16 cellular contexts compared by ENCODE assay signal in the genomic region with DNA sequence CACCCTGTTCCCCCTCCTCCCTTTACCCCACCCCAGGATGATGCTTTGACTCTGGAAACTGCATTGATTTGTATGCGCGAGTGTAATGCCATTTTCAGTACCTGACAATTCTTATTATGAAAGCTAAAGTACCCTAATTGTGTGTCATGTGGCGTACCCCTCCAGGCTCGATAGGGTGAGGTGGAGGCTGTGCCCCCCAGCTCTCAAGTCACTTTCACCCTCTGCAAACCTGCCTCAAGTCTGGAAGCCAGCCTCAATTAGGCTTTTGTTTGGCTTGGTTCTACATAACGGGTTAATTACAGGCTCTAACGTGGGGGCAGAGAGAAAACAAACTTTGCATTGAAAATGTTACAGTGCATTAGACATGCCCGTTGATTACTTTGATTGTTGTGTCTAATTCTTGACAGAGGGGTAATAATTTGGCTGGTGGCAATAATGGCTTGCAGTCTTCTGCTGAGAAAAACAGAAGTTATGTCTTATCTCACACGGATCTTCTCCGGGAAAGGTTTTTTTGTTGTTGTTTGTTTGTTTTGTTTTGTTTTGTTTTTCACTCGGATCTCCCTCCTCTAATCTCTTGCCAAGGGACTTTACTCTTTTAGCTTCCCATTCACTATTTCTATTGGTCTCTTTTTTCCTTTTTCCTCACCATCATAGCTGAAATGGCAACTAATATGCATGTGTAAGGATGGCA. TPM values are rescaled to one million over a fixed set of nuclear protein-coding genes. Genes with fewer than 3 reads are reported as not detected.
DNase-seq lines count a peak whose midpoint lies in the region; FAIRE-seq and TF ChIP-seq lines count a peak whose summit lies in the region.
"Had no signal": no experiment of that assay in that cellular context is flagged by ENCODE, and none has a peak within 500 bp of the region (broad histone marks: within the 10 kb centered on the region; RNA-seq: fewer than 3 reads in every experiment).

No MANE protein-coding gene starts in this region.

- peaks cover 73 to 100% (median 87%) of the 10 kb centered on the region in 4 experiments for H3K27me3 ChIP-seq in H1 (replicated peaks in 1 of 4; ENCODE audit: control insufficient read depth in 3 of 4, extremely low read depth in 1 of 4, insufficient read depth in 3 of 4, low read length in 3 of 4)
- H3K27me3 ChIP-seq in prostate gland (replicated peaks; ENCODE audit: insufficient read depth): peaks cover 2% of the 10 kb centered on the region

- TF ChIP-seq POLR2A in H1 (IDR thresholded peaks at IDR 0.05; ENCODE audit: control extremely low read depth in 1 of 2, low read depth in 2 of 2, low read length in 2 of 2) (no peak), prostate gland (IDR thresholded peaks at IDR 0.05) (no peak)

- POLR2A ChIA-PET in H1 (lab: Charles Lee; ENCODE audit: partially characterized antibody): interaction anchor here (2.1 kb wide), 1 partner anchor 17 kb away, joined by 6 read pairs; no protein-coding TSS in a partner anchor

- CTCF ChIA-PET in H1 (lab: Charles Lee; ENCODE audit: partially characterized antibody): interaction anchor here (1.6 to 2.1 kb wide), 2 partner anchors 13 to 17 kb away, joined by 8 to 9 read pairs; a partner anchor contains a TSS

- no peak overlapping the region for H2AFZ ChIP-seq in H1 (ENCODE audit: low read length)
- H2AFZ ChIP-seq: PC-9 had no signal

- H3K9me3 ChIP-seq in H1 (ENCODE audit: insufficient read depth in 2 of 2, low read depth in 1 of 2, low read length in 1 of 2) (no peaks in the 10 kb centered on the region), prostate gland (no peaks in the 10 kb centered on the region)
- H3K9me3 ChIP-seq: SJSA1 had no signal

- H3K14ac ChIP-seq in H1 (ENCODE audit: insufficient read length): no peak overlapping the region

- no peak overlapping the region for H3K18ac ChIP-seq in H1 (ENCODE audit: extremely low read depth, low read length)

- TF ChIP-seq EP300 in H1 (IDR thresholded peaks at IDR 0.05; ENCODE audit: borderline replicate concordance in 1 of 2, low read depth in 2 of 2, low read length in 2 of 2): no peak

- no peak overlapping the region for H2BK120ac ChIP-seq in H1 (replicated peaks; ENCODE audit: low read depth, low read length)

- intact Hi-C loops in prostate gland (cut with DNase I): no loop called here

- peak overlapping the region; percentile 65; the same call in 1 of the 2 replicates for H2AK5ac ChIP-seq in H1 (ENCODE audit: low read depth, low read length)

- no peak overlapping the region for H3K27ac ChIP-seq in H1 (ENCODE audit: low read depth, low read length)
- H3K27ac ChIP-seq in prostate gland: peak overlapping the region; percentile 37 to 73
- H3K27ac ChIP-seq: PC-9, SJSA1 had no signal

- no peaks in the 10 kb centered on the region for H3K79me2 ChIP-seq in H1 (ENCODE audit: control insufficient read depth in 1 of 2, insufficient read depth in 2 of 2, low read length in 2 of 2)

- H2BK5ac ChIP-seq in H1 (ENCODE audit: low read depth, low read length): no peak overlapping the region

- H4K20me1 ChIP-seq in H1 (replicated peaks in 1 of 2; ENCODE audit: control insufficient read depth in 1 of 2, insufficient read depth in 2 of 2, low read length in 2 of 2): peaks cover 9 to 27% of the 10 kb centered on the region in 2 experiments

- no peak overlapping the region for H4K5ac ChIP-seq in H1 (ENCODE audit: insufficient read length, low read depth, low read length)

- no peaks in the 10 kb centered on the region for H3K79me1 ChIP-seq in H1 (ENCODE audit: low read depth, low read length)

- WGBS in H1 (ENCODE audit: extremely low coverage in 1 of 2, insufficient coverage in 1 of 2, insufficient read length in 1 of 2, insufficient replicate concordance in 2 of 2, low coverage in 1 of 2, low lambda C conversion rate in 2 of 2, missing lambda C conversion rate in 1 of 2), 2 experiments: 9% methylated on average over 10 of the region's 10 CpGs; no CpG with 5 or more reads in 1 of the 2 experiments
- 61% methylated on average over 10 of the region's 10 CpGs for WGBS in prostate gland

- H3K9ac ChIP-seq in H1 (replicated peaks in 1 of 4; ENCODE audit: extremely low read depth in 1 of 4, low read depth in 3 of 4, low read length in 3 of 4): no peak overlapping the region

- H4K91ac ChIP-seq in H1 (replicated peaks; ENCODE audit: insufficient read length, low read length): no peak overlapping the region

- no peak for FAIRE-seq in H1 (lab: Jason Lieb, UNC)
- FAIRE-seq: G401.6 had no signal

- H3K36me3 ChIP-seq in H1 (ENCODE audit: control insufficient read depth in 2 of 4, insufficient read depth in 4 of 4, low read length in 3 of 4) (no peaks in the 10 kb centered on the region), prostate gland (no peaks in the 10 kb centered on the region)
- H3K36me3 ChIP-seq: SJSA1 had no signal

- H3K4me2 ChIP-seq in H1 (ENCODE audit: insufficient read depth in 1 of 2, low read depth in 2 of 2, low read length in 2 of 2): peak overlapping the region; percentile 44 to 66; a peak in 1 of 4 replicates

- H3K4me1 ChIP-seq in H1 (replicated peaks in 1 of 4; ENCODE audit: control insufficient read depth in 3 of 4, insufficient read depth in 4 of 4, low read length in 3 of 4) (peaks cover 5 to 25% (median 20%) of the 10 kb centered on the region in 4 experiments), prostate gland (replicated peaks) (no peaks in the 10 kb centered on the region)

- H2BK20ac ChIP-seq in H1 (ENCODE audit: low read length): no peak overlapping the region

- peak overlapping the region; percentile 41; the same call in 1 of the 2 replicates for H2BK12ac ChIP-seq in H1 (ENCODE audit: low read depth, low read length)

- H3K23me2 ChIP-seq in H1 (ENCODE audit: low read depth, low read length): peaks cover 11% of the 10 kb centered on the region

- no peak for TF ChIP-seq CTCF in H1 (IDR thresholded peaks at IDR 0.05; ENCODE audit: control extremely low read depth in 1 of 3, insufficient read depth in 1 of 3, low read depth in 1 of 3, low read length in 3 of 3)
- no peak for TF ChIP-seq CTCF in prostate gland (IDR thresholded peaks at IDR 0.05)

- H3K23ac ChIP-seq in H1 (ENCODE audit: insufficient read length): no peak overlapping the region

- no peak overlapping the region for H3K56ac ChIP-seq in H1 (replicated peaks; ENCODE audit: insufficient read length, low read depth, low read length)

- no peak overlapping the region for H3K4me3 ChIP-seq in H1 (ENCODE audit: extremely low read depth in 1 of 4, insufficient read depth in 2 of 4, low read depth in 3 of 4, low read length in 4 of 4)
- no peak overlapping the region for H3K4me3 ChIP-seq in prostate gland
- H3K4me3 ChIP-seq: PC-9, SJSA1 had no signal

- DNase-seq in ELF-1 (ENCODE audit: low read depth, low spot score): peak; percentile 18
- peak in 2 of 3 experiments; percentile 56 to 88 for DNase-seq in NCI-H1417 (lab: John Stamatoyannopoulos, UW)
- no peak for DNase-seq in H1 (ENCODE audit: low read depth in 1 of 2, low spot score in 2 of 2)
- no peak for DNase-seq in prostate gland (ENCODE audit: low spot score)
- no peak for DNase-seq in hypothalamus (lab: John Stamatoyannopoulos, UW)
- no peak for DNase-seq in epidermal melanocyte (ENCODE audit: insufficient read length, low spot score)
- DNase-seq in HUDEP-2 (lab: John Stamatoyannopoulos, UW; ENCODE audit: unreplicated experiment in 76 of 76): no peak
- DNase-seq: ACHN; Calu3; CD4-positive, CD25-positive, alpha-beta regulatory T cell; KBM-7; NCI-H1694 treated with DMSO at 0.1 percent for 48 hours; NCI-H526 treated with DMSO at 0.1 percent for 48 hours; PC-9 had no signal

- no peak overlapping the region for H2BK15ac ChIP-seq in H1 (ENCODE audit: low read length)

- no peak overlapping the region for H3K4ac ChIP-seq in H1 (replicated peaks; ENCODE audit: insufficient read length, low read depth, low read length)

- no peak for TF ChIP-seq RAD21 in H1 (IDR thresholded peaks at IDR 0.05 in 1 of 2, conservative IDR thresholded peaks at IDR 0.05 in 1 of 2; ENCODE audit: low read depth in 2 of 2, low read length in 2 of 2)

- no peak overlapping the region for H4K8ac ChIP-seq in H1 (ENCODE audit: extremely low read depth, insufficient read depth, low read length)

TF ChIP-seq in H1, 55 proteins besides CTCF, POLR2A, EP300 and RAD21 (continues in another document):
- TF ChIP-seq KDM5A (IDR thresholded peaks at IDR 0.05; ENCODE audit: low read length) (no peak), GTF2F1 (IDR thresholded peaks at IDR 0.05; ENCODE audit: borderline replicate concordance, low read depth, low read length) (no peak), PHF8 (conservative IDR thresholded peaks at IDR 0.05; ENCODE audit: low read depth, low read length) (no peak), ZNF274 (IDR thresholded peaks at IDR 0.05; ENCODE audit: borderline replicate concordance, extremely low read depth, low read length) (no peak), SUZ12 (IDR thresholded peaks at IDR 0.05; ENCODE audit: low read length) (peak; percentile 51; the same call in 1 of the 2 replicates), MAFK (IDR thresholded peaks at IDR 0.05; ENCODE audit: low read depth, low read length) (no peak), YY1 (IDR thresholded peaks at IDR 0.05; ENCODE audit: low read depth, low read length) (no peak), CEBPB (IDR thresholded peaks at IDR 0.05; ENCODE audit: low read depth, low read length) (no peak), BACH1 (IDR thresholded peaks at IDR 0.05; ENCODE audit: low read length) (no peak), RNF2 (IDR thresholded peaks at IDR 0.05; ENCODE audit: borderline replicate concordance, low read depth, low read length, missing control alignments, poor library complexity, severe bottlenecking) (peak; percentile 78), SAP30 (IDR thresholded peaks at IDR 0.05; ENCODE audit: insufficient read depth, insufficient replicate concordance, low read length) (no peak), NANOG (IDR thresholded peaks at IDR 0.05; ENCODE audit: insufficient read depth, low read depth, low read length, poor library complexity, severe bottlenecking) (no peak)
- TF ChIP-seq, protein P1, sequence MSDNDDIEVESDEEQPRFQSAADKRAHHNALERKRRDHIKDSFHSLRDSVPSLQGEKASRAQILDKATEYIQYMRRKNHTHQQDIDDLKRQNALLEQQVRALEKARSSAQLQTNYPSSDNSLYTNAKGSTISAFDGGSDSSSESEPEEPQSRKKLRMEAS (IDR thresholded peaks at IDR 0.05): no peak

RNA-seq across cellular contexts. Expression of a gene that starts 12.6 kb away (rescaled TPM):
- total RNA-seq in H1 (2021; fragmentation: NEBNext Ultra II Directional; extraction: Animal tissue kit (Norgen Biotek cat#: 25700)): 0.19 TPM in 1 of 2 replicates, not detected in the other
- polyA plus RNA-seq in H1 (2011; rRNA removed): 0.05 and 0.14 TPM in 2 replicates
- polyA plus RNA-seq in H1 (2011; cell fraction: cytosol; rRNA removed): 0.05 TPM
- 0.11 TPM for polyA plus RNA-seq in H1 (2011; cell fraction: nucleus; rRNA removed)
- 0.13 to 0.24 TPM in 2 of 4 replicates, not detected in the others for polyA plus RNA-seq in H1 (2012, experiment 1 of 2)
- 0.14 TPM for polyA plus RNA-seq in H1 (2012, experiment 2 of 2)
- 0.20 TPM for polyA plus RNA-seq in H1 (2013, experiment 1 of 2)
- polyA plus RNA-seq in H1 (2013, experiment 2 of 2): 0.18 TPM
- polyA minus RNA-seq in H1 (2011; rRNA and poly(A)+ RNA removed): 0.09 and 0.44 TPM in 2 replicates
- not detected for polyA minus RNA-seq in H1 (2011; cell fraction: cytosol; rRNA and poly(A)+ RNA removed)
- not detected for polyA minus RNA-seq in H1 (2011; cell fraction: nucleus; rRNA and poly(A)+ RNA removed)
- 10 to 100 TPM in 1 of 2 donors, 1 to 10 TPM in 1; 5.5 to 15.2 TPM for total RNA-seq in prostate gland
- total RNA-seq: CD4-positive, CD25-positive, alpha-beta regulatory T cell; PC-9 had no signal
- polyA plus RNA-seq: CD4-positive, CD25-positive, alpha-beta regulatory T cell had no signal

Comparison
In these comparisons a context has a peak if more than half of its experiments do, and no peak if none do; other contexts are left out.
1. DNase-seq: peak in ELF-1 (single experiment) and NCI-H1417 (2 of 3); none in H1 (0 of 2), prostate gland (single experiment), hypothalamus (0 of 51), epidermal melanocyte (single experiment) and HUDEP-2 (0 of 76).